1 cellular context compared by ENCODE assay signal in the genomic region with DNA sequence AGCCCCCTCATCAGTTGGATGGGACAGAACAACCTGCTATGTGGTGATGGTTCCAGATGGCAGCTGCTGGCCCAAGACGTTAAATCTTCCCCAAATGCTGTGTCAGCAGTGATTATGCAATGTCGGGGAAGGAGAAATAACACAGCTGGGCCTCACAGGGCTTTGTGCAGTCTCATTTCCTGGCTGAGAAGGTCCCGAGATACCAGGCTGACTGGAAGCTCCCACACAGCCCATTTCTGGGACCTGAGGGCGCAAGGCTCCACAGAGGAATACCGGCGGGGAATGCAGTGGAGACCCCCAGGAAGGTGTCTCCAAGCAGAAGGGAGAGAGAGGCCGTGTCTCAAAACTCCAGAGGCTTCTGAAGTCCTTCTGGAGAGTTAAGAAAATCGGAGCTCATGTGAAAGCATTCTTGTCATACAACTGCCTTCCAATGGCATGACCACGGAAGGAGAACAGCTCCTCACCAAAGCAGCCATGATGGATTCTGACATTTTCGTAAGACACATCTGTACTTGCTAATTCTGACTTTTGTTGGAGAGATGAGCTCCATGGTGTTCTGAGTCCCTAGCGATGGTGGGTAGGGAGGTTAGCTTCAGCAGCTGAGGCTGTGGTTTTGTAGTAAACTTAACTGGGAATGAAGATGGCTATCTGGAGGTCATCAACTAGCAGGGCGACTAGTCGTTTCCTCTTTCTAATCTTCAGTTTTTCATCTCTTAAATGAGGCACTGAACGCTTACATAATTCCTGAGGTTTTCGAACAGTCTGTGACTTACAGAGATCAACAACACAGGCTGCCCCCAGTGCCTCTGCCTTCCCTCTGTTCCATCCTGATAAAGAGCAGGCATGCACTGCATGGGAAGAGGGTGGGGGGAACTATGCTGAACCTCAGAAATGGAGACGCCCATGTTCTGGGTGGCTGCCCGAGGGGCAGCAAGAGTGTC.
TF ChIP-seq lines count a peak whose summit lies in the region.

No MANE protein-coding gene starts in this region.

TF ChIP-seq in K562, 482 proteins besides CTCF, POLR2A, EP300 and RAD21 (continued from another document and continues in another):
- TF ChIP-seq RCOR1 (IDR thresholded peaks at IDR 0.05; ENCODE audit: borderline replicate concordance in 1 of 2, low read depth in 2 of 2, low read length in 2 of 2) (peak in 1 of 2 experiments; percentile 71; a peak in 2 of 4 replicates), NR2C2 (CRISPR knock-in tag; IDR thresholded peaks at IDR 0.05) (no peak), NR2C2 (tag; IDR thresholded peaks at IDR 0.05) (peak; percentile 48; the same call in 1 of the 2 replicates), TBL1XR1 (IDR thresholded peaks at IDR 0.05; ENCODE audit: low read length in 2 of 2) (peak in 1 of 2 experiments; percentile 24; a peak in 1 of 4 replicates), CBFA2T2 (conservative IDR thresholded peaks at IDR 0.05) (peak; percentile 77), ATF1 (CRISPR knock-in tag; IDR thresholded peaks at IDR 0.05) (no peak), ATF1 (tag; IDR thresholded peaks at IDR 0.05) (0 out of 2 replicates have a peak, but pooled peaks have one; percentile 8), NFE2 (IDR thresholded peaks at IDR 0.05; ENCODE audit: low read depth) (peak; percentile 84), C11orf30 (IDR thresholded peaks at IDR 0.05; ENCODE audit: low read depth) (peak; percentile 96), BHLHE40 (IDR thresholded peaks at IDR 0.05; ENCODE audit: low read length) (peak; percentile 41; the same call in 1 of the 2 replicates), FOXM1 (IDR thresholded peaks at IDR 0.05; ENCODE audit: low read depth) (peak; percentile 40; the same call in 1 of the 2 replicates), FOXM1 (CRISPR knock-in tag; IDR thresholded peaks at IDR 0.05; ENCODE audit: low read depth) (no peak), DPF2 (IDR thresholded peaks at IDR 0.05) (peak; percentile 62), FOXJ2 (tag; IDR thresholded peaks at IDR 0.05) (no peak), MAFK (IDR thresholded peaks at IDR 0.05; ENCODE audit: low read length) (peak; percentile 89), KDM1A (IDR thresholded peaks at IDR 0.05) (peak; percentile 69 to 75), KLF16 (IDR thresholded peaks at IDR 0.05) (peak; percentile 76), TAF9B (IDR thresholded peaks at IDR 0.05; ENCODE audit: partially characterized antibody) (peak; percentile 52), ELF1 (tag; IDR thresholded peaks at IDR 0.05) (peak; percentile 44; the same call in 1 of the 2 replicates), ETV1 (tag; conservative IDR thresholded peaks at IDR 0.05; ENCODE audit: low read depth) (peak; percentile 81), GABPA (tag; conservative IDR thresholded peaks at IDR 0.05; ENCODE audit: low read depth) (peak; percentile 38; the same call in 1 of the 2 replicates), ATF7 (IDR thresholded peaks at IDR 0.05) (0 out of 2 replicates have a peak, but pooled peaks have one; percentile 19), ZNF699 (CRISPR knock-in tag; IDR thresholded peaks at IDR 0.05; ENCODE audit: insufficient replicate concordance) (no peak), PTTG1 (tag; IDR thresholded peaks at IDR 0.05; ENCODE audit: low read depth) (no peak), PTBP1 (IDR thresholded peaks at IDR 0.05; ENCODE audit: low read depth, low read length) (no peak), MAFF (IDR thresholded peaks at IDR 0.05; ENCODE audit: low read length) (peak; percentile 85), DACH1 (IDR thresholded peaks at IDR 0.05; ENCODE audit: partially characterized antibody) (peak; percentile 13), ETV6 (IDR thresholded peaks at IDR 0.05; ENCODE audit: borderline replicate concordance in 1 of 2, low read depth in 2 of 2, low read length in 1 of 2) (0 out of 4 replicates have a peak, but pooled peaks of 1 of the 2 experiments have one; percentile 23), ETV6 (CRISPR knock-in tag; IDR thresholded peaks at IDR 0.05; ENCODE audit: borderline replicate concordance) (no peak), HDAC3 (IDR thresholded peaks at IDR 0.05; ENCODE audit: borderline replicate concordance, partially characterized antibody) (peak; percentile 28), FOXK2 (conservative IDR thresholded peaks at IDR 0.05 in 1 of 2, IDR thresholded peaks at IDR 0.05 in 1 of 2; ENCODE audit: low read depth in 2 of 2) (0 out of 4 replicates have a peak, but pooled peaks of 1 of the 2 experiments have one; percentile 31), CHD4 (IDR thresholded peaks at IDR 0.05; ENCODE audit: insufficient read depth, insufficient replicate concordance, low read depth, low read length, poor library complexity, severe bottlenecking) (no peak), BDP1 (IDR thresholded peaks at IDR 0.05; ENCODE audit: insufficient read depth, insufficient read length) (no peak), ZNF696 (CRISPR knock-in tag; conservative IDR thresholded peaks at IDR 0.05) (no peak), HNRNPH1 (optimal IDR thresholded peaks at IDR 0.05; ENCODE audit: low read depth, low read length) (no peak), ZNF324 (CRISPR knock-in tag; IDR thresholded peaks at IDR 0.05) (no peak), JUND (IDR thresholded peaks at IDR 0.05; ENCODE audit: borderline replicate concordance, low read depth, low read length) (peak; percentile 36; the same call in 1 of the 2 replicates), JUND (tag; IDR thresholded peaks at IDR 0.05; ENCODE audit: borderline replicate concordance, low read depth, low read length) (no peak; the same call in 2 of the 3 replicates)
- TF ChIP-seq, protein P1, sequence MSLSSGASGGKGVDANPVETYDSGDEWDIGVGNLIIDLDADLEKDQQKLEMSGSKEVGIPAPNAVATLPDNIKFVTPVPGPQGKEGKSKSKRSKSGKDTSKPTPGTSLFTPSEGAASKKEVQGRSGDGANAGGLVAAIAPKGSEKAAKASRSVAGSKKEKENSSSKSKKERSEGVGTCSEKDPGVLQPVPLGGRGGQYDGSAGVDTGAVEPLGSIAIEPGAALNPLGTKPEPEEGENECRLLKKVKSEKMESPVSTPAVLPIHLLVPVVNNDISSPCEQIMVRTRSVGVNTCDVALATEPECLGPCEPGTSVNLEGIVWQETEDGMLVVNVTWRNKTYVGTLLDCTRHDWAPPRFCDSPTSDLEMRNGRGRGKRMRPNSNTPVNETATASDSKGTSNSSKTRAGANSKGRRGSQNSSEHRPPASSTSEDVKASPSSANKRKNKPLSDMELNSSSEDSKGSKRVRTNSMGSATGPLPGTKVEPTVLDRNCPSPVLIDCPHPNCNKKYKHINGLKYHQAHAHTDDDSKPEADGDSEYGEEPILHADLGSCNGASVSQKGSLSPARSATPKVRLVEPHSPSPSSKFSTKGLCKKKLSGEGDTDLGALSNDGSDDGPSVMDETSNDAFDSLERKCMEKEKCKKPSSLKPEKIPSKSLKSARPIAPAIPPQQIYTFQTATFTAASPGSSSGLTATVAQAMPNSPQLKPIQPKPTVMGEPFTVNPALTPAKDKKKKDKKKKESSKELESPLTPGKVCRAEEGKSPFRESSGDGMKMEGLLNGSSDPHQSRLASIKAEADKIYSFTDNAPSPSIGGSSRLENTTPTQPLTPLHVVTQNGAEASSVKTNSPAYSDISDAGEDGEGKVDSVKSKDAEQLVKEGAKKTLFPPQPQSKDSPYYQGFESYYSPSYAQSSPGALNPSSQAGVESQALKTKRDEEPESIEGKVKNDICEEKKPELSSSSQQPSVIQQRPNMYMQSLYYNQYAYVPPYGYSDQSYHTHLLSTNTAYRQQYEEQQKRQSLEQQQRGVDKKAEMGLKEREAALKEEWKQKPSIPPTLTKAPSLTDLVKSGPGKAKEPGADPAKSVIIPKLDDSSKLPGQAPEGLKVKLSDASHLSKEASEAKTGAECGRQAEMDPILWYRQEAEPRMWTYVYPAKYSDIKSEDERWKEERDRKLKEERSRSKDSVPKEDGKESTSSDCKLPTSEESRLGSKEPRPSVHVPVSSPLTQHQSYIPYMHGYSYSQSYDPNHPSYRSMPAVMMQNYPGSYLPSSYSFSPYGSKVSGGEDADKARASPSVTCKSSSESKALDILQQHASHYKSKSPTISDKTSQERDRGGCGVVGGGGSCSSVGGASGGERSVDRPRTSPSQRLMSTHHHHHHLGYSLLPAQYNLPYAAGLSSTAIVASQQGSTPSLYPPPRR (CRISPR knock-in tag; IDR thresholded peaks at IDR 0.05; ENCODE audit: borderline replicate concordance), result no peak
- TF ChIP-seq, protein P2, sequence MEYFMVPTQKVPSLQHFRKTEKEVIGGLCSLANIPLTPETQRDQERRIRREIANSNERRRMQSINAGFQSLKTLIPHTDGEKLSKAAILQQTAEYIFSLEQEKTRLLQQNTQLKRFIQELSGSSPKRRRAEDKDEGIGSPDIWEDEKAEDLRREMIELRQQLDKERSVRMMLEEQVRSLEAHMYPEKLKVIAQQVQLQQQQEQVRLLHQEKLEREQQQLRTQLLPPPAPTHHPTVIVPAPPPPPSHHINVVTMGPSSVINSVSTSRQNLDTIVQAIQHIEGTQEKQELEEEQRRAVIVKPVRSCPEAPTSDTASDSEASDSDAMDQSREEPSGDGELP (CRISPR knock-in tag; IDR thresholded peaks at IDR 0.05; ENCODE audit: borderline replicate concordance), result peak; percentile 75
- TF ChIP-seq, protein P3, sequence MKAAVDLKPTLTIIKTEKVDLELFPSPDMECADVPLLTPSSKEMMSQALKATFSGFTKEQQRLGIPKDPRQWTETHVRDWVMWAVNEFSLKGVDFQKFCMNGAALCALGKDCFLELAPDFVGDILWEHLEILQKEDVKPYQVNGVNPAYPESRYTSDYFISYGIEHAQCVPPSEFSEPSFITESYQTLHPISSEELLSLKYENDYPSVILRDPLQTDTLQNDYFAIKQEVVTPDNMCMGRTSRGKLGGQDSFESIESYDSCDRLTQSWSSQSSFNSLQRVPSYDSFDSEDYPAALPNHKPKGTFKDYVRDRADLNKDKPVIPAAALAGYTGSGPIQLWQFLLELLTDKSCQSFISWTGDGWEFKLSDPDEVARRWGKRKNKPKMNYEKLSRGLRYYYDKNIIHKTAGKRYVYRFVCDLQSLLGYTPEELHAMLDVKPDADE (conservative IDR thresholded peaks at IDR 0.05; ENCODE audit: control insufficient read depth, low read depth, low read length), result no peak
- TF ChIP-seq, protein P4, sequence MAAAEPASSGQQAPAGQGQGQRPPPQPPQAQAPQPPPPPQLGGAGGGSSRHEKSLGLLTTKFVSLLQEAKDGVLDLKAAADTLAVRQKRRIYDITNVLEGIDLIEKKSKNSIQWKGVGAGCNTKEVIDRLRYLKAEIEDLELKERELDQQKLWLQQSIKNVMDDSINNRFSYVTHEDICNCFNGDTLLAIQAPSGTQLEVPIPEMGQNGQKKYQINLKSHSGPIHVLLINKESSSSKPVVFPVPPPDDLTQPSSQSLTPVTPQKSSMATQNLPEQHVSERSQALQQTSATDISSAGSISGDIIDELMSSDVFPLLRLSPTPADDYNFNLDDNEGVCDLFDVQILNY (CRISPR knock-in tag; IDR thresholded peaks at IDR 0.05), result no peak
- TF ChIP-seq, protein P5, sequence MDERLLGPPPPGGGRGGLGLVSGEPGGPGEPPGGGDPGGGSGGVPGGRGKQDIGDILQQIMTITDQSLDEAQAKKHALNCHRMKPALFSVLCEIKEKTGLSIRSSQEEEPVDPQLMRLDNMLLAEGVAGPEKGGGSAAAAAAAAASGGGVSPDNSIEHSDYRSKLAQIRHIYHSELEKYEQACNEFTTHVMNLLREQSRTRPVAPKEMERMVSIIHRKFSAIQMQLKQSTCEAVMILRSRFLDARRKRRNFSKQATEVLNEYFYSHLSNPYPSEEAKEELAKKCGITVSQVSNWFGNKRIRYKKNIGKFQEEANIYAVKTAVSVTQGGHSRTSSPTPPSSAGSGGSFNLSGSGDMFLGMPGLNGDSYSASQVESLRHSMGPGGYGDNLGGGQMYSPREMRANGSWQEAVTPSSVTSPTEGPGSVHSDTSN (CRISPR knock-in tag; IDR thresholded peaks at IDR 0.05; ENCODE audit: low read depth), result no peak
- TF ChIP-seq, protein P5 (tag; conservative IDR thresholded peaks at IDR 0.05; ENCODE audit: low read depth), result peak; percentile 41
- TF ChIP-seq, protein P6, sequence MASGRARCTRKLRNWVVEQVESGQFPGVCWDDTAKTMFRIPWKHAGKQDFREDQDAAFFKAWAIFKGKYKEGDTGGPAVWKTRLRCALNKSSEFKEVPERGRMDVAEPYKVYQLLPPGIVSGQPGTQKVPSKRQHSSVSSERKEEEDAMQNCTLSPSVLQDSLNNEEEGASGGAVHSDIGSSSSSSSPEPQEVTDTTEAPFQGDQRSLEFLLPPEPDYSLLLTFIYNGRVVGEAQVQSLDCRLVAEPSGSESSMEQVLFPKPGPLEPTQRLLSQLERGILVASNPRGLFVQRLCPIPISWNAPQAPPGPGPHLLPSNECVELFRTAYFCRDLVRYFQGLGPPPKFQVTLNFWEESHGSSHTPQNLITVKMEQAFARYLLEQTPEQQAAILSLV (tag; IDR thresholded peaks at IDR 0.05), result peak; percentile 27; the same call in 1 of the 2 replicates
- TF ChIP-seq, protein P7, sequence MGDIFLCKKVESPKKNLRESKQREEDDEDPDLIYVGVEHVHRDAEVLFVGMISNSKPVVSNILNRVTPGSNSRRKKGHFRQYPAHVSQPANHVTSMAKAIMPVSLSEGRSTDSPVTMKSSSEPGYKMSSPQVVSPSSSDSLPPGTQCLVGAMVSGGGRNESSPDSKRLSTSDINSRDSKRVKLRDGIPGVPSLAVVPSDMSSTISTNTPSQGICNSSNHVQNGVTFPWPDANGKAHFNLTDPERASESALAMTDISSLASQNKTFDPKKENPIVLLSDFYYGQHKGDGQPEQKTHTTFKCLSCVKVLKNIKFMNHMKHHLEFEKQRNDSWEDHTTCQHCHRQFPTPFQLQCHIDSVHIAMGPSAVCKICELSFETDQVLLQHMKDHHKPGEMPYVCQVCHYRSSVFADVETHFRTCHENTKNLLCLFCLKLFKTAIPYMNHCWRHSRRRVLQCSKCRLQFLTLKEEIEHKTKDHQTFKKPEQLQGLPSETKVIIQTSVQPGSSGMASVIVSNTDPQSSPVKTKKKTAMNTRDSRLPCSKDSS (IDR thresholded peaks at IDR 0.05; ENCODE audit: low read depth, partially characterized antibody), result no peak
- TF ChIP-seq, protein P8, sequence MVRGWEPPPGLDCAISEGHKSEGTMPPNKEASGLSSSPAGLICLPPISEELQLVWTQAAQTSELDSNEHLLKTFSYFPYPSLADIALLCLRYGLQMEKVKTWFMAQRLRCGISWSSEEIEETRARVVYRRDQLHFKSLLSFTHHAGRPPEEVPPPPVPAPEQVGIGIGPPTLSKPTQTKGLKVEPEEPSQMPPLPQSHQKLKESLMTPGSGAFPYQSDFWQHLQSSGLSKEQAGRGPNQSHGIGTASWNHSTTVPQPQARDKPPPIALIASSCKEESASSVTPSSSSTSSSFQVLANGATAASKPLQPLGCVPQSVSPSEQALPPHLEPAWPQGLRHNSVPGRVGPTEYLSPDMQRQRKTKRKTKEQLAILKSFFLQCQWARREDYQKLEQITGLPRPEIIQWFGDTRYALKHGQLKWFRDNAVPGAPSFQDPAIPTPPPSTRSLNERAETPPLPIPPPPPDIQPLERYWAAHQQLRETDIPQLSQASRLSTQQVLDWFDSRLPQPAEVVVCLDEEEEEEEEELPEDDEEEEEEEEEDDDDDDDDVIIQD (CRISPR knock-in tag; IDR thresholded peaks at IDR 0.05), result no peak
